In genomic region chr10:29022513-29022912, GRCh38 we compare ENCODE assay signal across 1 cellular context.
TF ChIP-seq lines count a peak whose summit lies in the region.

No MANE protein-coding gene starts in this region.

TF ChIP-seq in WTC11, 78 proteins besides CTCF, POLR2A, EP300 and RAD21 (continued from another document):
- TF ChIP-seq ARID4B (CRISPR knock-in tag; IDR thresholded peaks at IDR 0.05; ENCODE audit: borderline replicate concordance) (no peak), CREB1 (CRISPR knock-in tag; IDR thresholded peaks at IDR 0.05) (no peak), ZBTB43 (CRISPR knock-in tag; IDR thresholded peaks at IDR 0.05) (no peak)
- TF ChIP-seq, protein P1, sequence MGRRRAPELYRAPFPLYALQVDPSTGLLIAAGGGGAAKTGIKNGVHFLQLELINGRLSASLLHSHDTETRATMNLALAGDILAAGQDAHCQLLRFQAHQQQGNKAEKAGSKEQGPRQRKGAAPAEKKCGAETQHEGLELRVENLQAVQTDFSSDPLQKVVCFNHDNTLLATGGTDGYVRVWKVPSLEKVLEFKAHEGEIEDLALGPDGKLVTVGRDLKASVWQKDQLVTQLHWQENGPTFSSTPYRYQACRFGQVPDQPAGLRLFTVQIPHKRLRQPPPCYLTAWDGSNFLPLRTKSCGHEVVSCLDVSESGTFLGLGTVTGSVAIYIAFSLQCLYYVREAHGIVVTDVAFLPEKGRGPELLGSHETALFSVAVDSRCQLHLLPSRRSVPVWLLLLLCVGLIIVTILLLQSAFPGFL (CRISPR knock-in tag; IDR thresholded peaks at IDR 0.05; ENCODE audit: borderline replicate concordance), result no peak
